25 cellular contexts compared by ENCODE assay signal in the genomic region with DNA sequence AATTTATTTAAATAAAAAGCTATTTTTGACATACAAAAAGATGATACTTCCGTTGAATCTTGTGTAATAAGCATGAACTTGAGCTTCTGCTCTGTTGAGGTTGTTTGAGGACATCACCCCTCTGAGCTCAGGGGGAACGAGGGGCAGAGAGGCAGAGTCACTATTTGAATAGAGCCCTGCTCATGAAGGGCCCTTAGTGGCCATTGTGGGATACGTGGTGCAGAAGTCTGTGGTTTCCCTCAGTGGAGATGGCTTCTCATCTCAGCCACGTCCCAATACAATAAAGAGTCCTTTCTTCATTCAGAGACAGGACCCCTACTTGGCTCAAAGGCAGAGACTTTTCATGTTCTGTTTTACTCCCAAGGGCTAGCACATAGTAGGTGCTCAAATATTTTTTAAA. TPM values are rescaled to one million over a fixed set of nuclear protein-coding genes. Genes with fewer than 3 reads are reported as not detected.
"Had no signal": no experiment of that assay in that cellular context is flagged by ENCODE, and none has a peak within 500 bp of the region (broad histone marks: within the 10 kb centered on the region; RNA-seq: fewer than 3 reads in every experiment).

No MANE protein-coding gene starts in this region.

- H3K27ac ChIP-seq: breast epithelium, foreskin keratinocyte, left lung, right lobe of liver, upper lobe of left lung, vagina had no signal

- H3K36me3 ChIP-seq: breast epithelium, left lung, right lobe of liver, upper lobe of left lung, vagina had no signal

- H3K27me3 ChIP-seq: breast epithelium, foreskin keratinocyte, left lung, right lobe of liver, upper lobe of left lung, vagina had no signal

- H3K9me3 ChIP-seq: breast epithelium, left lung, mucosa of descending colon, right lobe of liver, upper lobe of left lung, vagina had no signal

- H3K4me1 ChIP-seq: breast epithelium, right lobe of liver, vagina had no signal

- H3K4me3 ChIP-seq: breast epithelium, left lung, lung, mucosa of descending colon, right lobe of liver, skin epidermis, upper lobe of left lung, vagina had no signal

- DNase-seq: activated CD4-positive, alpha-beta memory T cell treated with anti-CD3 and anti-CD28 coated beads for 36 hours; activated CD4-positive, alpha-beta T cell treated with anti-CD3 and anti-CD28 coated beads, Interleukin-2, amount 10 ng/mL, durations not matched to agents 24 days and 14 days; activated CD4-positive, CD25-positive, alpha-beta regulatory T cell treated with anti-CD3 and anti-CD28 coated beads, Interleukin-2, amount 50 U/mL, for 72 hours; activated CD8-positive, alpha-beta memory T cell treated with anti-CD3 and anti-CD28 coated beads, Interleukin-2, amount 50 U/mL, for 4 hours; activated gamma-delta T cell treated with Interleukin-2 at 50 U/mL for 16 hours; activated naive CD4-positive, alpha-beta T cell treated with anti-CD3 and anti-CD28 coated beads, Interleukin-2, amount 50 U/mL, for 16 hours; activated naive CD8-positive, alpha-beta T cell treated with anti-CD3 and anti-CD28 coated beads, Interleukin-2, amount 50 U/mL, for 24 hours; activated T-cell treated with anti-CD3 and anti-CD28 coated beads, Interleukin-2, amount 50 U/mL, for 1 hour; central memory CD4-positive, alpha-beta T cell; foreskin keratinocyte; left lung; mucosa of descending colon; right lobe of liver; stimulated activated CD4-positive, alpha-beta T cell treated with anti-CD3 and anti-CD28 coated beads, Interleukin-1b, Interleukin-23, amount 100 ng/mL, for 48 hours; stimulated activated CD4-positive, alpha-beta T cell treated with anti-CD3 and anti-CD28 coated beads, Interleukin-4, amount 100 ng/mL, for 4 hours; stimulated activated CD8-positive, alpha-beta memory T cell treated with anti-CD3 and anti-CD28 coated beads, Interleukin-4, amount 100 ng/mL, for 48 hours; stimulated activated naive CD8-positive, alpha-beta T cell treated with anti-CD3 and anti-CD28 coated beads, Interleukin-15, amount 100 ng/mL, for 72 hours; substantia nigra; upper lobe of left lung had no signal

RNA-seq across cellular contexts. Expression of gene CEMIP, which starts 10.7 kb away (rescaled TPM):
- total RNA-seq: activated CD4-positive, alpha-beta T cell treated with anti-CD3 and anti-CD28 coated beads, Interleukin-2, amount 10 ng/mL, durations not matched to agents 24 days and 14 days; activated CD8-positive, alpha-beta memory T cell treated with anti-CD3 and anti-CD28 coated beads for 36 hours; endothelial cell of umbilical vein had no signal
